Comparison of ENCODE assay signal across 15 cellular contexts in genomic region chr10:70432561-70433263, GRCh38. TPM values are rescaled to one million over a fixed set of nuclear protein-coding genes. Genes with fewer than 3 reads are reported as not detected.
DNase-seq lines count a peak whose midpoint lies in the region; ATAC-seq and TF ChIP-seq lines count a peak whose summit lies in the region.
"Had no signal": no experiment of that assay in that cellular context is flagged by ENCODE, and none has a peak within 500 bp of the region (broad histone marks: within the 10 kb centered on the region; RNA-seq: fewer than 3 reads in every experiment).

No MANE protein-coding gene starts in this region.

- no peak overlapping the region for H3K4me3 ChIP-seq in HEK293 (ENCODE audit: low read depth, low read length)
- peak overlapping the region; percentile 48 for H3K4me3 ChIP-seq in effector memory CD4-positive, alpha-beta T cell (ENCODE audit: insufficient read depth, low read depth, low read length, poor library complexity, severe bottlenecking)
- no peak overlapping the region for H3K4me3 ChIP-seq in gastrocnemius medialis

- H3K9me3 ChIP-seq in HEK293 (ENCODE audit: control insufficient read depth, insufficient read depth, low read depth, low read length) = no peaks in the 10 kb centered on the region
- no peaks in the 10 kb centered on the region for H3K9me3 ChIP-seq in effector memory CD4-positive, alpha-beta T cell (ENCODE audit: control insufficient read depth, low read length)
- H3K9me3 ChIP-seq in gastrocnemius medialis = no peaks in the 10 kb centered on the region

- CTCF ChIA-PET in HEK293 (lab: Yijun Ruan, JAX) = interaction anchor here (0.7 to 3.5 kb wide), 3 partner anchors 29 to 48 kb away, joined by 3 to 17 read pairs (median 4); no protein-coding TSS in a partner anchor

- H3K27ac ChIP-seq in HEK293 (ENCODE audit: extremely low read depth, low read depth, low read length) (no peak overlapping the region), gastrocnemius medialis (peak overlapping the region; percentile 76 to 91 (median 86))
- H3K27ac ChIP-seq in effector memory CD4-positive, alpha-beta T cell (ENCODE audit: insufficient read depth, low read length, poor library complexity, severe bottlenecking) = peak overlapping the region; percentile 27

- TF ChIP-seq CTCF in HEK293 (tag by site-specific recombination; IDR thresholded peaks at IDR 0.05) = no peak
- no peak for TF ChIP-seq CTCF in gastrocnemius medialis (IDR thresholded peaks at IDR 0.05 in 4 of 5, conservative IDR thresholded peaks at IDR 0.05 in 1 of 5)

- ATAC-seq in activated T-cell treated with anti-CD3 and anti-CD28 coated beads, Interleukin-2, amount 50 U/mL, for 4 hours = no peak
- ATAC-seq in activated T-cell treated with anti-CD3 and anti-CD28 coated beads, Interleukin-2, amount 50 U/mL, for 72 hours (replicated peaks in 1 of 2) = no peak
- no peak for ATAC-seq in gastrocnemius medialis
- ATAC-seq in GM19023 (IDR thresholded peaks at IDR 0.05; ENCODE audit: unreplicated experiment) = no peak

- DNase-seq in activated T-cell treated with anti-CD3 and anti-CD28 coated beads, Interleukin-2, amount 50 U/mL, for 4 hours = no peak
- DNase-seq in activated T-cell treated with anti-CD3 and anti-CD28 coated beads, Interleukin-2, amount 50 U/mL, for 72 hours = no peak
- no peak for DNase-seq in effector memory CD4-positive, alpha-beta T cell
- DNase-seq in gastrocnemius medialis (no peak), nucleus accumbens (lab: John Stamatoyannopoulos, UW) (no peak)
- no peak for DNase-seq in stimulated activated CD4-positive, alpha-beta T cell treated with anti-CD3 and anti-CD28 coated beads, Interleukin-2, amount 100 ng/mL, for 48 hours
- DNase-seq: ACHN; activated CD4-positive, alpha-beta T cell treated with anti-CD3 and anti-CD28 coated beads, Interleukin-2, amount 50 U/mL, for 1 hour; NCI-H2029 treated with DMSO at 0.1 percent for 48 hours; NCI-H774; stimulated activated CD4-positive, alpha-beta T cell treated with anti-CD3 and anti-CD28 coated beads, Interleukin-2, amount 100 ng/mL, for 24 hours had no signal

- H3K27me3 ChIP-seq in effector memory CD4-positive, alpha-beta T cell (replicated peaks; ENCODE audit: control insufficient read depth, insufficient read depth, low read length, poor library complexity, severe bottlenecking) = no peaks in the 10 kb centered on the region
- H3K27me3 ChIP-seq in gastrocnemius medialis = no peaks in the 10 kb centered on the region

- POLR2A ChIA-PET in HEK293 (lab: Yijun Ruan, JAX) = no interaction called here

- peak overlapping the region; percentile 55 for H3K4me3 Mint-ChIP-seq in activated T-cell treated with anti-CD3 and anti-CD28 coated beads, Interleukin-2, amount 50 U/mL, for 4 hours
- no peak overlapping the region for H3K4me3 Mint-ChIP-seq in activated T-cell treated with anti-CD3 and anti-CD28 coated beads, Interleukin-2, amount 50 U/mL, for 72 hours

- intact Hi-C loops in gastrocnemius medialis (cut with DNase I; ENCODE audit: low total_unique reads) = no loop called here

- H3K4me1 ChIP-seq in HEK293 (ENCODE audit: control insufficient read depth, insufficient read depth, low read length) (no peaks in the 10 kb centered on the region), gastrocnemius medialis (peaks cover 49 to 64% of the 10 kb centered on the region in 2 donors)
- peaks cover 21% of the 10 kb centered on the region for H3K4me1 ChIP-seq in effector memory CD4-positive, alpha-beta T cell (ENCODE audit: control insufficient read depth, insufficient read depth, low read length, poor library complexity, severe bottlenecking)

- peaks cover 35% of the 10 kb centered on the region for H3K4me1 Mint-ChIP-seq in activated T-cell treated with anti-CD3 and anti-CD28 coated beads, Interleukin-2, amount 50 U/mL, for 4 hours (ENCODE audit: low read depth)
- peaks cover 16% of the 10 kb centered on the region for H3K4me1 Mint-ChIP-seq in activated T-cell treated with anti-CD3 and anti-CD28 coated beads, Interleukin-2, amount 50 U/mL, for 72 hours (ENCODE audit: low read depth)

- peaks cover 3% of the 10 kb centered on the region for H3K36me3 Mint-ChIP-seq in activated T-cell treated with anti-CD3 and anti-CD28 coated beads, Interleukin-2, amount 50 U/mL, for 4 hours (ENCODE audit: insufficient read depth)
- peaks cover 0 to 1% of the 10 kb centered on the region in 2 donors for H3K36me3 Mint-ChIP-seq in activated T-cell treated with anti-CD3 and anti-CD28 coated beads, Interleukin-2, amount 50 U/mL, for 72 hours (ENCODE audit: insufficient read depth in 2 of 2)

- H3K9me3 Mint-ChIP-seq in activated T-cell treated with anti-CD3 and anti-CD28 coated beads, Interleukin-2, amount 50 U/mL, for 4 hours = no peaks in the 10 kb centered on the region
- no peaks in the 10 kb centered on the region for H3K9me3 Mint-ChIP-seq in activated T-cell treated with anti-CD3 and anti-CD28 coated beads, Interleukin-2, amount 50 U/mL, for 72 hours

- peaks cover 3 to 26% of the 10 kb centered on the region in 2 experiments; a peak in 2 of 3 replicates for H3K36me3 ChIP-seq in HEK293 (ENCODE audit: control insufficient read depth in 2 of 2, insufficient read depth in 1 of 2, low read length in 2 of 2)
- peaks cover 7% of the 10 kb centered on the region for H3K36me3 ChIP-seq in effector memory CD4-positive, alpha-beta T cell (ENCODE audit: control insufficient read depth, insufficient read depth, low read length)
- H3K36me3 ChIP-seq in gastrocnemius medialis = peaks cover 0 to 17% of the 10 kb centered on the region in 2 donors

- no peak for TF ChIP-seq POLR2A in gastrocnemius medialis (IDR thresholded peaks at IDR 0.05)

- in situ Hi-C loops in gastrocnemius medialis (cut with MboI; ENCODE audit: low sequenced_read_pairs in 4 of 4) = loop anchor here in 1 of 4 donors (25.0 kb wide), 1 partner anchor 330 kb away; no protein-coding TSS in a partner anchor

- H3K27me3 Mint-ChIP-seq in activated T-cell treated with anti-CD3 and anti-CD28 coated beads, Interleukin-2, amount 50 U/mL, for 4 hours (ENCODE audit: low read depth) = no peaks in the 10 kb centered on the region
- H3K27me3 Mint-ChIP-seq in activated T-cell treated with anti-CD3 and anti-CD28 coated beads, Interleukin-2, amount 50 U/mL, for 72 hours (ENCODE audit: low read depth) = no peaks in the 10 kb centered on the region

- no peak overlapping the region for H3K27ac Mint-ChIP-seq in activated T-cell treated with anti-CD3 and anti-CD28 coated beads, Interleukin-2, amount 50 U/mL, for 72 hours

TF ChIP-seq in HEK293, 187 proteins besides CTCF, POLR2A, EP300 and RAD21:
- no peak for TF ChIP-seq SP2 (tag by site-specific recombination; IDR thresholded peaks at IDR 0.05)
- no peak for TF ChIP-seq KLF7 (tag by site-specific recombination; IDR thresholded peaks at IDR 0.05; ENCODE audit: borderline replicate concordance)
- TF ChIP-seq ZSCAN18 (tag by site-specific recombination; IDR thresholded peaks at IDR 0.05) = no peak
- no peak for TF ChIP-seq ZNF792 (tag by site-specific recombination; IDR thresholded peaks at IDR 0.05)
- 0 out of 2 replicates have a peak, but pooled peaks have one; percentile 17 for TF ChIP-seq EGR2 (tag by site-specific recombination; IDR thresholded peaks at IDR 0.05; ENCODE audit: low read depth)
- TF ChIP-seq ZNF266 (tag by site-specific recombination; IDR thresholded peaks at IDR 0.05; ENCODE audit: low read depth) = no peak

RNA-seq across cellular contexts. Expression of gene NODAL, which starts 8.8 kb away (rescaled TPM):
- total RNA-seq in activated T-cell treated with anti-CD3 and anti-CD28 coated beads, Interleukin-2, amount 50 U/mL, for 4 hours = not detected
- total RNA-seq in activated T-cell treated with anti-CD3 and anti-CD28 coated beads, Interleukin-2, amount 50 U/mL, for 72 hours = not detected
- total RNA-seq in gastrocnemius medialis = not detected
- total RNA-seq: M059J, renal cortical epithelial cell had no signal

RNA-seq across cellular contexts. Expression of gene EIF4EBP2, which starts 28.8 kb away (rescaled TPM):
- 10 to 100 TPM; 28.0 to 29.4 (median 28.3) TPM for total RNA-seq in activated T-cell treated with anti-CD3 and anti-CD28 coated beads, Interleukin-2, amount 50 U/mL, for 4 hours
- total RNA-seq in activated T-cell treated with anti-CD3 and anti-CD28 coated beads, Interleukin-2, amount 50 U/mL, for 72 hours = 10 to 100 TPM; 23.6 to 24.3 TPM
- total RNA-seq in gastrocnemius medialis = 100 to 1,000 TPM in 3 of 4 donors, 10 to 100 TPM in 1; 58.4 to 141 (median 107) TPM

RNA-seq across cellular contexts. Expression of gene PALD1, which starts 45.9 kb away (rescaled TPM):
- total RNA-seq in activated T-cell treated with anti-CD3 and anti-CD28 coated beads, Interleukin-2, amount 50 U/mL, for 4 hours = 1 to 10 TPM in 2 of 3 donors, under 1 TPM in 1; 0.90 to 2.6 (median 1.3) TPM
- total RNA-seq in activated T-cell treated with anti-CD3 and anti-CD28 coated beads, Interleukin-2, amount 50 U/mL, for 72 hours = 1 to 10 TPM; 1.1 to 1.3 TPM
- 1 to 10 TPM; 1.4 to 4.1 (median 2.3) TPM for total RNA-seq in gastrocnemius medialis

RNA-seq across cellular contexts. Expression of gene LRRC20, which starts 50.3 kb away (rescaled TPM):
- 10 to 100 TPM in 1 of 3 donors, 1 to 10 TPM in 2; 5.3 to 11.3 (median 7.6) TPM for total RNA-seq in activated T-cell treated with anti-CD3 and anti-CD28 coated beads, Interleukin-2, amount 50 U/mL, for 4 hours
- 1 to 10 TPM; 3.6 to 5.8 TPM for total RNA-seq in activated T-cell treated with anti-CD3 and anti-CD28 coated beads, Interleukin-2, amount 50 U/mL, for 72 hours
- 100 to 1,000 TPM; 104 to 220 (median 128) TPM for total RNA-seq in gastrocnemius medialis
